ENCODE assay signal across 11 cellular contexts in genomic region chr7:70775570-70776156, GRCh38.
DNase-seq lines count a peak whose midpoint lies in the region; ATAC-seq and TF ChIP-seq lines count a peak whose summit lies in the region.
"Had no signal": no experiment of that assay in that cellular context is flagged by ENCODE, and none has a peak within 500 bp of the region (broad histone marks: within the 10 kb centered on the region; RNA-seq: fewer than 3 reads in every experiment).

No MANE protein-coding gene starts in this region.

- no peaks in the 10 kb centered on the region for H3K9me3 ChIP-seq in CD4-positive, alpha-beta T cell (ENCODE audit: control insufficient read depth, low read length)
- H3K9me3 ChIP-seq: sigmoid colon had no signal

- in situ Hi-C loops in SK-MEL-5 (cut with HindIII; ENCODE audit: low pct_unique_long_range_greater_than_20kb, low sequenced_read_pairs), result no loop called here

- intact Hi-C loops in CD4-positive, alpha-beta T cell (cut with DNase I, micrococcal nuclease), result no loop called here

- H3K27me3 Mint-ChIP-seq in CD4-positive, alpha-beta T cell, result no peaks in the 10 kb centered on the region

- DNase-seq in CD4-positive, alpha-beta T cell, result no peak
- DNase-seq in SK-MEL-5 (ENCODE audit: low read depth, low spot score) (peak; percentile 22), iPS DF 19.7 (ENCODE audit: low read depth, low spot score) (peak; percentile 17), DMS79 (lab: John Stamatoyannopoulos, UW) (no peak), GOT3 (lab: John Stamatoyannopoulos, UW) (no peak), AML-193 (lab: John Stamatoyannopoulos, UW) (no peak)
- no peak for DNase-seq in activated CD8-positive, alpha-beta memory T cell treated with anti-CD3 and anti-CD28 coated beads, Interleukin-2, amount 50 U/mL, for 4 hours
- DNase-seq: activated T-cell treated with anti-CD3 and anti-CD28 coated beads, Interleukin-2, amount 50 U/mL, for 48 hours; PC-3; sigmoid colon had no signal

- TF ChIP-seq CTCF in CD4-positive, alpha-beta T cell (IDR thresholded peaks at IDR 0.05), result no peak

- no peak overlapping the region for H3K4me3 Mint-ChIP-seq in CD4-positive, alpha-beta T cell

- peaks cover 48% of the 10 kb centered on the region for H3K4me1 Mint-ChIP-seq in CD4-positive, alpha-beta T cell (ENCODE audit: low read depth)

- CTCF ChIA-PET in CD4-positive, alpha-beta T cell (lab: Charles Lee), result no interaction called here

- H3K27ac ChIP-seq in CD4-positive, alpha-beta T cell (ENCODE audit: low read depth, low read length), result no peak overlapping the region
- H3K27ac ChIP-seq: sigmoid colon had no signal

- no peaks in the 10 kb centered on the region for H3K27me3 ChIP-seq in CD4-positive, alpha-beta T cell (ENCODE audit: control insufficient read depth, insufficient read depth, low read length)
- H3K27me3 ChIP-seq: sigmoid colon had no signal

- H3K36me3 Mint-ChIP-seq in CD4-positive, alpha-beta T cell (ENCODE audit: low read depth), result no peaks in the 10 kb centered on the region

- no peaks in the 10 kb centered on the region for H3K9me3 Mint-ChIP-seq in CD4-positive, alpha-beta T cell

- ATAC-seq in CD4-positive, alpha-beta T cell (ENCODE audit: poor library complexity), result peak; percentile 28
- peak; percentile 74 for ATAC-seq in GM19351 (IDR thresholded peaks at IDR 0.05; ENCODE audit: unreplicated experiment)
- ATAC-seq: PC-3 had no signal

- POLR2A ChIA-PET in CD4-positive, alpha-beta T cell (lab: Charles Lee), result interaction anchor here (1.2 kb wide), 1 partner anchor 13 kb away, joined by 3 read pairs; no protein-coding TSS in a partner anchor

- peak overlapping the region; percentile 50 for H3K27ac Mint-ChIP-seq in CD4-positive, alpha-beta T cell

Comparison
In these comparisons a context has a peak if more than half of its experiments do, and no peak if none do; other contexts are left out.
1. DNase-seq: peak in SK-MEL-5 (single experiment) and iPS DF 19.7 (single experiment); none in CD4-positive, alpha-beta T cell (0 of 10), DMS79 (single experiment), GOT3 (single experiment), activated CD8-positive, alpha-beta memory T cell treated with anti-CD3 and anti-CD28 coated beads, Interleukin-2, amount 50 U/mL, for 4 hours (single experiment) and AML-193 (0 of 2).